In genomic region chr6:1798303-1798964, GRCh38 we compare ENCODE assay signal across 26 cellular contexts.
A peak's percentile ranks its signal among the peaks of the same experiment; 100 is the strongest.
DNase-seq lines count a peak whose midpoint lies in the region; ATAC-seq and TF ChIP-seq lines count a peak whose summit lies in the region.
"Had no signal": no experiment of that assay in that cellular context is flagged by ENCODE, and none has a peak within 500 bp of the region (broad histone marks: within the 10 kb centered on the region; RNA-seq: fewer than 3 reads in every experiment).

No MANE protein-coding gene starts in this region.

- DNase-seq in Ammon's horn (ENCODE audit: low spot score) (peak; percentile 38), MM.1S (no peak), dermis blood vessel endothelial cell (peak; percentile 9), NCI-H526 treated with DMSO at 0.1 percent for 48 hours (lab: John Stamatoyannopoulos, UW) (no peak), MV-4-11 (lab: John Stamatoyannopoulos, UW) (no peak), epidermal melanocyte (ENCODE audit: insufficient read length, low spot score) (no peak)
- DNase-seq: ACHN; activated CD4-positive, alpha-beta memory T cell treated with anti-CD3 and anti-CD28 coated beads for 36 hours; activated gamma-delta T cell treated with Interleukin-2 at 50 U/mL for 16 hours; amygdala; C1 segment of cervical spinal cord; caudate nucleus; left lung; NCI-H2227 treated with DMSO at 0.1 percent for 48 hours; NCI-H774; nucleus accumbens; Peyer's patch; right lobe of liver; SJCRH30; T-helper 2 cell; testis had no signal

- H3K9ac ChIP-seq in MM.1S (ENCODE audit: low read length), result no peak overlapping the region

- TF ChIP-seq CTCF in MM.1S (IDR thresholded peaks at IDR 0.05; ENCODE audit: low read length) (no peak), nephron (IDR thresholded peaks at IDR 0.05; ENCODE audit: unreplicated experiment in 3 of 3) (no peak)

- H3K9me3 ChIP-seq in MM.1S (replicated peaks; ENCODE audit: insufficient read depth, low read length), result no peaks in the 10 kb centered on the region
- H3K9me3 ChIP-seq: left lung, Peyer's patch, right lobe of liver, SJCRH30, testis had no signal

- peak overlapping the region; percentile 81; the same call in 1 of the 2 replicates for H3K4me2 ChIP-seq in MM.1S (ENCODE audit: low read depth, low read length)

- H3K27me3 ChIP-seq in MM.1S (replicated peaks; ENCODE audit: insufficient read depth, low read length), result no peaks in the 10 kb centered on the region
- H3K27me3 ChIP-seq: left lung, Peyer's patch, right lobe of liver, SJCRH30, testis had no signal

- H3K9me2 ChIP-seq in MM.1S (replicated peaks; ENCODE audit: insufficient read depth, low read length), result no peaks in the 10 kb centered on the region

- H2AFZ ChIP-seq in MM.1S (ENCODE audit: low read length), result no peak overlapping the region

- H3K9me3 Mint-ChIP-seq in nephron, result no peaks in the 10 kb centered on the region
- H3K9me3 Mint-ChIP-seq: activated CD4-positive, alpha-beta memory T cell treated with anti-CD3 and anti-CD28 coated beads for 36 hours; stimulated activated effector memory CD8-positive, alpha-beta T cell treated with anti-CD3 and anti-CD28 coated beads, Interleukin-12 subunit alpha, Interleukin-12 subunit beta, amount 100 ng/mL, for 72 hours had no signal

- H3K4me1 Mint-ChIP-seq in nephron, result peaks cover 44% of the 10 kb centered on the region
- H3K4me1 Mint-ChIP-seq: stimulated activated effector memory CD8-positive, alpha-beta T cell treated with anti-CD3 and anti-CD28 coated beads, Interleukin-12 subunit alpha, Interleukin-12 subunit beta, amount 100 ng/mL, for 72 hours had no signal

- no peaks in the 10 kb centered on the region for H3K79me2 ChIP-seq in MM.1S (ENCODE audit: low read length)

- H3K36me3 Mint-ChIP-seq in nephron (ENCODE audit: low read depth), result no peaks in the 10 kb centered on the region
- H3K36me3 Mint-ChIP-seq: activated CD4-positive, alpha-beta memory T cell treated with anti-CD3 and anti-CD28 coated beads for 36 hours; stimulated activated effector memory CD8-positive, alpha-beta T cell treated with anti-CD3 and anti-CD28 coated beads, Interleukin-12 subunit alpha, Interleukin-12 subunit beta, amount 100 ng/mL, for 72 hours had no signal

- H3K4me1 ChIP-seq in MM.1S (ENCODE audit: low read length), result peaks cover 27% of the 10 kb centered on the region
- H3K4me1 ChIP-seq: left lung, right lobe of liver had no signal

- no peaks in the 10 kb centered on the region for H3K36me3 ChIP-seq in MM.1S (replicated peaks; ENCODE audit: insufficient read depth, low read length)
- H3K36me3 ChIP-seq: left lung, Peyer's patch, right lobe of liver, SJCRH30 had no signal

- no peak overlapping the region for H3K4me3 ChIP-seq in MM.1S (ENCODE audit: low read length)
- H3K4me3 ChIP-seq: left lung, Peyer's patch, right lobe of liver, SJCRH30, testis had no signal

- no peaks in the 10 kb centered on the region for H4K20me1 ChIP-seq in MM.1S (ENCODE audit: insufficient read depth, low read length)

- H3F3A ChIP-seq in MM.1S (ENCODE audit: insufficient read depth, low read length), result peaks cover 17% of the 10 kb centered on the region

- peak overlapping the region; percentile 81; the same call in 1 of the 2 replicates for H3K27ac ChIP-seq in MM.1S (ENCODE audit: low read length)
- H3K27ac ChIP-seq: right lobe of liver, SJCRH30, VCaP had no signal

- no peak overlapping the region for H3K4me3 Mint-ChIP-seq in nephron
- H3K4me3 Mint-ChIP-seq: activated CD4-positive, alpha-beta memory T cell treated with anti-CD3 and anti-CD28 coated beads for 36 hours; stimulated activated effector memory CD8-positive, alpha-beta T cell treated with anti-CD3 and anti-CD28 coated beads, Interleukin-12 subunit alpha, Interleukin-12 subunit beta, amount 100 ng/mL, for 72 hours had no signal

- no peak for ATAC-seq in activated CD4-positive, CD25-positive, alpha-beta regulatory T cell treated with anti-CD3 and anti-CD28 coated beads, Interleukin-2, amount 50 U/mL, for 24 hours
- ATAC-seq: esophagus mucosa; left lung; stimulated activated effector memory CD8-positive, alpha-beta T cell treated with anti-CD3 and anti-CD28 coated beads, Interleukin-12 subunit alpha, Interleukin-12 subunit beta, amount 100 ng/mL, for 72 hours had no signal

- H3K27me3 Mint-ChIP-seq in nephron (ENCODE audit: low read depth), result peaks cover 20% of the 10 kb centered on the region
- H3K27me3 Mint-ChIP-seq: activated CD4-positive, alpha-beta memory T cell treated with anti-CD3 and anti-CD28 coated beads for 36 hours had no signal

- H3K27ac Mint-ChIP-seq in nephron, result peak overlapping the region in 2 of 3 experiments; percentile 10 to 14
- H3K27ac Mint-ChIP-seq: activated CD4-positive, alpha-beta memory T cell treated with anti-CD3 and anti-CD28 coated beads for 36 hours; stimulated activated effector memory CD8-positive, alpha-beta T cell treated with anti-CD3 and anti-CD28 coated beads, Interleukin-12 subunit alpha, Interleukin-12 subunit beta, amount 100 ng/mL, for 72 hours had no signal

Comparison
In these comparisons a context has a peak if more than half of its experiments do, and no peak if none do; other contexts are left out.
1. DNase-seq: peak in Ammon's horn (single experiment) and dermis blood vessel endothelial cell (single experiment); none in MM.1S (single experiment), NCI-H526 treated with DMSO at 0.1 percent for 48 hours (single experiment), MV-4-11 (single experiment) and epidermal melanocyte (single experiment).